In the genomic region with DNA sequence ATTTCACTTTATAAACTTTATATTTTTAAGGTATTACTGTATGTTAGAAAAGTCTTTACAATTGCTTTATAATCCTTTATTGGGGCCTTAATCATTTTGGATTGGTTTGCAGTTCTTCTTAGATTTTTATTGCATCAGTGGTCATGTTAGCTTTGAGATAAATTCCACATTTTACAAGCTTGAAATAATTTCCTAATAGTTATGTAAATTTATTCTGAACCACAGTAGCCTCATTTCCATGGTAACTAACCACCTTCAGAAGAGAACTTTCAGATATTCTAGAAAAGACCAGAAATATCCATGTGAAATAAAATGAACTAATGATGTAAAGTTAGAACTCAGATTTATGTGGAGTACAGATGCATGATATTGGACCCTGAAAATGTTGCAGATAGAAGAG, we compare ENCODE assay signal across 27 cellular contexts.
"Had no signal": no experiment of that assay in that cellular context is flagged by ENCODE, and none has a peak within 500 bp of the region (broad histone marks: within the 10 kb centered on the region; RNA-seq: fewer than 3 reads in every experiment).

No MANE protein-coding gene starts in this region.

- H3K9ac ChIP-seq: neural progenitor cell, parathyroid adenoma had no signal

- H3K27ac ChIP-seq: neural progenitor cell, ovary, parathyroid adenoma, psoas muscle, right lobe of liver, sigmoid colon, stomach, thoracic aorta, thyroid gland, tibial nerve, upper lobe of left lung, vagina had no signal

- H3K36me3 ChIP-seq: ovary, right lobe of liver, sigmoid colon, thoracic aorta, thyroid gland, upper lobe of left lung, vagina had no signal

- H3K9me3 ChIP-seq: ovary, psoas muscle, right lobe of liver, sigmoid colon, thoracic aorta, thyroid gland, upper lobe of left lung, vagina had no signal

- H3K4me3 ChIP-seq: neural progenitor cell, ovary, psoas muscle, right lobe of liver, sigmoid colon, stomach, thoracic aorta, thyroid gland, tibial nerve, upper lobe of left lung, vagina had no signal

- FAIRE-seq: small intestine, urothelium cell line had no signal

- ATAC-seq: natural killer cell treated with Interleukin-12 subunit alpha and Interleukin-12 subunit beta and Interleukin-15 and Interleukin-18, amount 100 ng/mL, for 72 hours; psoas muscle; right cardiac atrium; right lobe of liver; stimulated activated effector memory CD8-positive, alpha-beta T cell treated with anti-CD3 and anti-CD28 coated beads, Interleukin-12 subunit alpha, Interleukin-12 subunit beta, amount 100 ng/mL, for 72 hours; stimulated activated naive B cell treated with anti-CD40 and anti-IgM and Interleukin-4, amounts not matched to agents 10 μg/mL and 1 μg/mL and 100 μg/mL, for 72 hours had no signal

- DNase-seq: nephron progenitor cell; occipital lobe; ovary; posterior cingulate gyrus; psoas muscle; right cardiac atrium; right lobe of liver; sigmoid colon; small intestine; stimulated activated CD4-positive, alpha-beta T cell treated with anti-CD3 and anti-CD28 coated beads, Interleukin-15, amount 100 ng/mL, for 24 hours; stimulated activated CD4-positive, alpha-beta T cell treated with anti-CD3 and anti-CD28 coated beads, Interleukin-2, amount 100 ng/mL, for 24 hours; stimulated activated CD4-positive, alpha-beta T cell treated with anti-CD3 and anti-CD28 coated beads, Interleukin-2, amount 100 ng/mL, for 48 hours; stimulated activated CD4-positive, alpha-beta T cell treated with anti-CD3 and anti-CD28 coated beads, Interleukin-4, amount 100 ng/mL, for 24 hours; stimulated activated naive B cell treated with anti-CD40 and anti-IgM and Interleukin-4, amounts not matched to agents 10 μg/mL and 1 μg/mL and 100 μg/mL, for 72 hours; stimulated activated naive CD4-positive, alpha-beta T cell treated with Interleukin-2 at 50 U/mL for 16 hours; stomach; thyroid gland; trophoblast cell; upper lobe of left lung had no signal
